1 cellular context compared by ENCODE assay signal in genomic region chr4:83238393-83238792, GRCh38.
A peak's percentile ranks its signal among the peaks of the same experiment; 100 is the strongest.
TF ChIP-seq lines count a peak whose summit lies in the region.

No MANE protein-coding gene starts in this region.

TF ChIP-seq in K562, 482 proteins besides CTCF, POLR2A, EP300 and RAD21 (continued from another document):
- TF ChIP-seq SMARCA4 (IDR thresholded peaks at IDR 0.05) (peak; percentile 44; the same call in 1 of the 2 replicates), ZNF668 (CRISPR knock-in tag; IDR thresholded peaks at IDR 0.05) (no peak), STAT5A (IDR thresholded peaks at IDR 0.05; ENCODE audit: borderline replicate concordance, low read length) (peak; percentile 28; the same call in 1 of the 2 replicates), CEBPG (CRISPR knock-in tag; IDR thresholded peaks at IDR 0.05) (no peak), CEBPG (tag; conservative IDR thresholded peaks at IDR 0.05 in 1 of 2, IDR thresholded peaks at IDR 0.05 in 1 of 2) (no peak), ZNF436 (CRISPR knock-in tag; IDR thresholded peaks at IDR 0.05) (no peak), ZBTB33 (CRISPR knock-in tag; IDR thresholded peaks at IDR 0.05) (no peak), YY1 (IDR thresholded peaks at IDR 0.05; ENCODE audit: borderline replicate concordance in 1 of 3, control insufficient read depth in 1 of 3, extremely low read depth in 1 of 3, insufficient read depth in 3 of 3, insufficient read length in 1 of 3, insufficient replicate concordance in 2 of 3, low read depth in 1 of 3, low read length in 2 of 3) (no peak), IRF2 (CRISPR knock-in tag; IDR thresholded peaks at IDR 0.05) (no peak), ZSCAN32 (CRISPR knock-in tag; IDR thresholded peaks at IDR 0.05) (no peak), HMGN3 (IDR thresholded peaks at IDR 0.05; ENCODE audit: borderline replicate concordance, extremely low read depth, insufficient read length, low read depth, low read length) (no peak), CBFA2T3 (IDR thresholded peaks at IDR 0.05) (peak; percentile 67), SRSF3 (IDR thresholded peaks at IDR 0.05; ENCODE audit: insufficient read depth, low read length) (no peak), GTF2E2 (tag; IDR thresholded peaks at IDR 0.05) (no peak)
